In genomic region chr1:54919367-54920359, GRCh38 we compare ENCODE assay signal across 19 cellular contexts. TPM values are rescaled to one million over a fixed set of nuclear protein-coding genes. Genes with fewer than 3 reads are reported as not detected.
DNase-seq lines count a peak whose midpoint lies in the region; ATAC-seq and TF ChIP-seq lines count a peak whose summit lies in the region.
"Had no signal": no experiment of that assay in that cellular context is flagged by ENCODE, and none has a peak within 500 bp of the region (broad histone marks: within the 10 kb centered on the region; RNA-seq: fewer than 3 reads in every experiment).

No MANE protein-coding gene starts in this region.

- H3K27me3 ChIP-seq in colonic mucosa = no peaks in the 10 kb centered on the region
- H3K27me3 ChIP-seq in hepatocyte = no peaks in the 10 kb centered on the region
- H3K27me3 ChIP-seq in osteoblast (ENCODE audit: insufficient read depth, low read length) = peaks cover 6% of the 10 kb centered on the region
- H3K27me3 ChIP-seq: BLaER1, Peyer's patch had no signal

- DNase-seq in HT-29 (ENCODE audit: low spot score) (peak; percentile 52), colonic mucosa (peak; percentile 38), hepatocyte (ENCODE audit: low spot score) (peak; percentile 43), osteoblast (ENCODE audit: insufficient read length, low spot score, missing footprints) (peak; percentile 78), NCI-H187 treated with DMSO at 0.1 percent for 48 hours (lab: John Stamatoyannopoulos, UW) (no peak), GM13976 (ENCODE audit: low spot score) (no peak)
- DNase-seq in effector memory CD8-positive, alpha-beta T cell = no peak
- DNase-seq: CD4-positive, alpha-beta memory T cell; DMS79; NCI-H1048; NCI-H1436 treated with DMSO at 0.1 percent for 48 hours; NCI-H2029 treated with DMSO at 0.1 percent for 48 hours; NCI-H2171 treated with DMSO at 0.1 percent for 48 hours; NCI-H446; NK-92 treated with Interleukin-12 subunit alpha and Interleukin-12 subunit beta, amount 100 ng/mL, for 24 hours; Peyer's patch had no signal

- no peaks in the 10 kb centered on the region for H3K9me2 ChIP-seq in hepatocyte (replicated peaks; ENCODE audit: insufficient read depth)

- no peaks in the 10 kb centered on the region for H3K36me3 ChIP-seq in colonic mucosa
- H3K36me3 ChIP-seq in hepatocyte (replicated peaks; ENCODE audit: insufficient read depth, low read depth) = no peaks in the 10 kb centered on the region
- no peaks in the 10 kb centered on the region for H3K36me3 ChIP-seq in osteoblast (ENCODE audit: insufficient read depth, low read length)
- H3K36me3 ChIP-seq: BLaER1, Peyer's patch had no signal

- H3K4me1 Mint-ChIP-seq in effector memory CD8-positive, alpha-beta T cell (ENCODE audit: low read depth in 2 of 2) = no peaks in the 10 kb centered on the region
- H3K4me1 Mint-ChIP-seq: CD4-positive, alpha-beta memory T cell had no signal

- H3K27ac ChIP-seq in colonic mucosa = no peak overlapping the region
- peak overlapping the region; percentile 77 for H3K27ac ChIP-seq in hepatocyte
- H3K27ac ChIP-seq in osteoblast (ENCODE audit: low read depth, low read length) = no peak overlapping the region
- H3K27ac ChIP-seq: A549, BLaER1, Peyer's patch had no signal

- H3K79me2 ChIP-seq in hepatocyte (no peaks in the 10 kb centered on the region), osteoblast (ENCODE audit: insufficient read depth, low read length) (no peaks in the 10 kb centered on the region)

- H3K4me2 ChIP-seq in hepatocyte = no peak overlapping the region
- no peak overlapping the region for H3K4me2 ChIP-seq in osteoblast (ENCODE audit: insufficient read depth, low read length)
- H3K4me2 ChIP-seq: A549, BLaER1 had no signal

- H3K9ac ChIP-seq in colonic mucosa (ENCODE audit: low read depth in 2 of 2, low read length in 2 of 2) = no peak overlapping the region
- H3K9ac ChIP-seq: BLaER1 had no signal

- H3K9me3 ChIP-seq in colonic mucosa (no peaks in the 10 kb centered on the region), hepatocyte (ENCODE audit: low read depth) (no peaks in the 10 kb centered on the region), osteoblast (ENCODE audit: low read depth, low read length) (no peaks in the 10 kb centered on the region)
- H3K9me3 ChIP-seq: A549, Peyer's patch had no signal

- no peak overlapping the region for H3K27ac Mint-ChIP-seq in effector memory CD8-positive, alpha-beta T cell
- H3K27ac Mint-ChIP-seq: CD4-positive, alpha-beta memory T cell had no signal

- H3K9me3 Mint-ChIP-seq in effector memory CD8-positive, alpha-beta T cell = no peaks in the 10 kb centered on the region

- H3K4me1 ChIP-seq in colonic mucosa (no peaks in the 10 kb centered on the region), hepatocyte (ENCODE audit: insufficient read depth) (peaks cover 7% of the 10 kb centered on the region), osteoblast (ENCODE audit: insufficient read depth, low read length) (peaks cover 4% of the 10 kb centered on the region)
- H3K4me1 ChIP-seq: A549, BLaER1, Peyer's patch had no signal

- H3K27me3 Mint-ChIP-seq in effector memory CD8-positive, alpha-beta T cell = peaks cover 29 to 74% of the 10 kb centered on the region in 2 donors

- H3K36me3 Mint-ChIP-seq in effector memory CD8-positive, alpha-beta T cell (ENCODE audit: insufficient read depth) = no peaks in the 10 kb centered on the region
- H3K36me3 Mint-ChIP-seq: CD4-positive, alpha-beta memory T cell had no signal

- H3K4me3 ChIP-seq in colonic mucosa = no peak overlapping the region
- H3K4me3 ChIP-seq in hepatocyte = no peak overlapping the region
- no peak overlapping the region for H3K4me3 ChIP-seq in osteoblast (ENCODE audit: insufficient read depth, low read length)
- H3K4me3 ChIP-seq: A549, BLaER1, Peyer's patch had no signal

- no peak for TF ChIP-seq CTCF in colonic mucosa (IDR thresholded peaks at IDR 0.05)
- no peak for TF ChIP-seq CTCF in hepatocyte (IDR thresholded peaks at IDR 0.05; ENCODE audit: poor library complexity)
- TF ChIP-seq CTCF in osteoblast (IDR thresholded peaks at IDR 0.05; ENCODE audit: extremely low read depth, low read depth, low read length) = no peak
- no peak for TF ChIP-seq CTCF in GM13976 (IDR thresholded peaks at IDR 0.05; ENCODE audit: borderline replicate concordance, control extremely low read depth, extremely low read depth, insufficient read depth, missing control alignments)

- in situ Hi-C loops in GM13976 (cut with MboI; ENCODE audit: low sequenced_read_pairs, unreplicated experiment) = no loop called here

- H4K20me1 ChIP-seq in hepatocyte (ENCODE audit: insufficient read depth, poor library complexity, severe bottlenecking) = no peaks in the 10 kb centered on the region
- no peaks in the 10 kb centered on the region for H4K20me1 ChIP-seq in osteoblast (ENCODE audit: insufficient read depth, low read length)
- H4K20me1 ChIP-seq: BLaER1 had no signal

- 76% methylated on average over 6 of the region's 6 CpGs for WGBS in hepatocyte (ENCODE audit: low lambda C conversion rate, missing lambda C conversion rate)

- intact Hi-C loops in colonic mucosa (cut with DNase I) = no loop called here

- no peak overlapping the region for H3K4me3 Mint-ChIP-seq in effector memory CD8-positive, alpha-beta T cell
- H3K4me3 Mint-ChIP-seq: CD4-positive, alpha-beta memory T cell had no signal

- H2AFZ ChIP-seq in hepatocyte (no peak overlapping the region), osteoblast (ENCODE audit: low read length) (no peak overlapping the region)

- no peak for ATAC-seq in effector memory CD8-positive, alpha-beta T cell (replicated peaks)
- ATAC-seq in HG03045 (IDR thresholded peaks at IDR 0.05; ENCODE audit: unreplicated experiment) = no peak
- ATAC-seq: A549 had no signal

RNA-seq across cellular contexts. Expression of gene DHCR24, which starts 32.7 kb away (rescaled TPM):
- total RNA-seq in HT-29 (2014; rRNA removed; shearing (Covaris generic)) = 316 and 325 TPM in 2 replicates
- 100 to 1,000 TPM; 254 to 310 TPM for total RNA-seq in colonic mucosa
- total RNA-seq in hepatocyte = 282 and 297 TPM in 2 replicates
- 242 and 318 TPM in 2 replicates for polyA plus RNA-seq in hepatocyte
- 151 and 168 TPM in 2 replicates for total RNA-seq in osteoblast

Comparison
In these comparisons a context has a peak if more than half of its experiments do, and no peak if none do; other contexts are left out.
1. DNase-seq: peak in HT-29 (single experiment), colonic mucosa (single experiment), hepatocyte (single experiment) and osteoblast (single experiment); none in effector memory CD8-positive, alpha-beta T cell (0 of 3), NCI-H187 treated with DMSO at 0.1 percent for 48 hours (single experiment) and GM13976 (single experiment).